Comparison of ENCODE assay signal across 9 cellular contexts in genomic region chr16:85420501-85421337, GRCh38.
DNase-seq lines count a peak whose midpoint lies in the region; TF ChIP-seq lines count a peak whose summit lies in the region.
"Had no signal": no experiment of that assay in that cellular context is flagged by ENCODE, and none has a peak within 500 bp of the region (broad histone marks: within the 10 kb centered on the region; RNA-seq: fewer than 3 reads in every experiment).

No MANE protein-coding gene starts in this region.

- 41 to 64% methylated on average over 20 to 22 of the region's 42 CpGs for WGBS in thyroid gland, 2 donors

- H3K27me3 ChIP-seq in thyroid gland: no peaks in the 10 kb centered on the region

- no peaks in the 10 kb centered on the region for H3K36me3 ChIP-seq in thyroid gland

- TF ChIP-seq CTCF in epithelial cell of proximal tubule (conservative IDR thresholded peaks at IDR 0.05; ENCODE audit: low read depth, low read length) (peak; percentile 95), neural crest cell (conservative IDR thresholded peaks at IDR 0.05) (peak; percentile 100), thyroid gland (IDR thresholded peaks at IDR 0.05) (peak; percentile 69 to 99 (median 98))

- no peaks in the 10 kb centered on the region for H3K9me3 Mint-ChIP-seq in neural crest cell

- H3K4me1 Mint-ChIP-seq in neural crest cell: peaks cover 24% of the 10 kb centered on the region

- H3K27ac Mint-ChIP-seq in neural crest cell (ENCODE audit: unreplicated experiment): no peak overlapping the region

- peaks cover 26% of the 10 kb centered on the region for H3K27me3 Mint-ChIP-seq in neural crest cell (ENCODE audit: low read depth)

- H3K4me3 ChIP-seq in epithelial cell of proximal tubule (ENCODE audit: low read depth, low read length): no peak overlapping the region
- H3K4me3 ChIP-seq in thyroid gland (replicated peaks in 1 of 3): no peak overlapping the region

- intact Hi-C loops in thyroid gland (cut with DNase I): loop anchor here (5.0 to 10.0 kb wide), 3 partner anchors 74 to 187 kb away; no protein-coding TSS in a partner anchor

- no peak for TF ChIP-seq POLR2A in thyroid gland (IDR thresholded peaks at IDR 0.05)

- peaks cover 3 to 26% of the 10 kb centered on the region in 2 donors for H3K4me1 ChIP-seq in thyroid gland

- DNase-seq in DMS53 (lab: John Stamatoyannopoulos, UW) (peak; percentile 81), DMS53 treated with DMSO at 0.1 percent for 48 hours (lab: John Stamatoyannopoulos, UW; ENCODE audit: unreplicated experiment) (no peak), NCI-H1694 (lab: John Stamatoyannopoulos, UW) (peak; percentile 54), epithelial cell of proximal tubule (ENCODE audit: low read depth) (no peak), neural crest cell (ENCODE audit: low read depth, low spot score) (peak; percentile 72), thyroid gland (peak; percentile 38 to 43), NCI-H446 treated with DMSO at 0.1 percent for 48 hours (lab: John Stamatoyannopoulos, UW) (no peak)
- DNase-seq in activated CD8-positive, alpha-beta memory T cell treated with anti-CD3 and anti-CD28 coated beads for 4 hours (ENCODE audit: low read depth in 2 of 2): peak; percentile 47 to 57

- H3K36me3 Mint-ChIP-seq in neural crest cell (ENCODE audit: low read depth): no peaks in the 10 kb centered on the region

- H3K9me3 ChIP-seq in thyroid gland: no peaks in the 10 kb centered on the region

- peak overlapping the region in 1 of 3 donors; percentile 42 for H3K27ac ChIP-seq in thyroid gland
- H3K27ac ChIP-seq: epithelial cell of prostate had no signal

- H3K4me3 Mint-ChIP-seq in neural crest cell: no peak overlapping the region

Comparison
In these comparisons a context has a peak if more than half of its experiments do, and no peak if none do; other contexts are left out.
1. DNase-seq: peak in DMS53 (single experiment), NCI-H1694 (single experiment), activated CD8-positive, alpha-beta memory T cell treated with anti-CD3 and anti-CD28 coated beads for 4 hours (2 of 2), neural crest cell (single experiment) and thyroid gland (2 of 2); none in DMS53 treated with DMSO at 0.1 percent for 48 hours (single experiment), epithelial cell of proximal tubule (single experiment) and NCI-H446 treated with DMSO at 0.1 percent for 48 hours (single experiment).
2. Peak in every context shown above with its lines, with median percentiles within 50 percentile points of each other: CTCF ChIP-seq.